20 cellular contexts compared by ENCODE assay signal in the genomic region with DNA sequence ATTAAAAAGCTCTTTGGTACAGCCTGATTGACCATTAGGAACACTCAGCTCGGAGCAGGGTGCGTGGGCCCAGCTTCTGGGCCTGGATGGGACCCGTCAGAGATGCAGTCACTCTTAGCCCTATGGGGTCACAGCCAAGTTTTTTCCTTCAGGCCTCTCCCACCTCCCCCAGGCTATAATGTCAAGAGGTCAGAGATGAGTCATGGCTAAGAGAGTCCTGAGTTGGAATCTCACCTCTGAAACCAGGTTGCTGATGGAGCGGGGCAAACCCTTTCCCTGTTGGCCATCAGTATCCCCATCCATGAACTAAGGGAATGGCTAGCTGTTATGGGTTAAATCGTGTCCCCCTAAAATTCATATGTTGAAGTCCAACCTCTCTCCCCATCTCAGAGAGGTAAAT.
"Had no signal": no experiment of that assay in that cellular context is flagged by ENCODE, and none has a peak within 500 bp of the region (broad histone marks: within the 10 kb centered on the region; RNA-seq: fewer than 3 reads in every experiment).

No MANE protein-coding gene starts in this region.

- ATAC-seq: T-cell had no signal

- H3K9ac ChIP-seq: KMS-11, SK-N-SH had no signal

- DNase-seq: IMR-90, Kasumi-1, NCI-H1092, NCI-H1105 treated with DMSO at 0.1 percent for 48 hours, NCI-H1417 treated with DMSO at 0.1 percent for 48 hours, NCI-H1694 treated with DMSO at 0.1 percent for 48 hours, NCI-H1930, NCI-H2081, NCI-H2107, NCI-H524, NCI-H526 treated with DMSO at 0.1 percent for 48 hours, NCI-H774, SHP77, SK-N-SH, SW 1271, T-cell had no signal

- H3K4me2 ChIP-seq: KMS-11, SK-N-SH had no signal

- H3K9me3 ChIP-seq: SK-N-SH had no signal

- H3K27ac ChIP-seq: KMS-11, RWPE1 had no signal

- FAIRE-seq: HepG2, RCC 7860 had no signal
